Comparison of ENCODE assay signal across 1 cellular context in the genomic region with DNA sequence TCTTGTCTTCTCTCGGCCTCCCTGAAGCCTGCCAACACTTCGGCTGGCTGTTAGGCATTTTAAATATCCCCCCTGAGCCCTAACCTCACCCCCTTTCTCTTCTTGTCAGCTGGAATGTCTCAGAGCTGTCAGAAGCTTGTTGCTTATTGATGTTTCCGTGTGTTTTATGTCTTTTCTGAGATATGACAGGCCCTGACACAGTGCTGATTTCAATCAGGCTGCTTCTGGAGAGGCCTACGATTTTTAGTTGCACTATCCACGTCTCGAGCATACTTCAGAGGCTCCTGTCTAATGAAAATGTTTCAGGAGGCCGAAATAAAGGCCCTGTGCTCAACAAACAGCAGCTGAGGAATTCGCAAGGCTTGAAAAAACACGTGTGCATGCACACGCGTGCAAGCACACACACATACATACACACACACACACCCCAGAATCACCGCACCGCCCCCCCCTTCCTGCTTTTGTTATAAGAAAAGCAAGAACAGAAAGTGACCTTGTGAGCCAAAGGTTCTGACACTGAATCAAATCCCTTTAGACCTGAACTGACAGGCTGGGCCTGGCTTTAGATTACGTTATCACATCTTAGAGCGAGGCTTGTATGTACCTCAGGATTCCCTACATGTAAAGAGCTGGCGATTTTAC.
TF ChIP-seq lines count a peak whose summit lies in the region.

No MANE protein-coding gene starts in this region.

TF ChIP-seq in WTC11, 78 proteins besides CTCF, POLR2A, EP300 and RAD21 (continued from another document):
- TF ChIP-seq, protein P1, sequence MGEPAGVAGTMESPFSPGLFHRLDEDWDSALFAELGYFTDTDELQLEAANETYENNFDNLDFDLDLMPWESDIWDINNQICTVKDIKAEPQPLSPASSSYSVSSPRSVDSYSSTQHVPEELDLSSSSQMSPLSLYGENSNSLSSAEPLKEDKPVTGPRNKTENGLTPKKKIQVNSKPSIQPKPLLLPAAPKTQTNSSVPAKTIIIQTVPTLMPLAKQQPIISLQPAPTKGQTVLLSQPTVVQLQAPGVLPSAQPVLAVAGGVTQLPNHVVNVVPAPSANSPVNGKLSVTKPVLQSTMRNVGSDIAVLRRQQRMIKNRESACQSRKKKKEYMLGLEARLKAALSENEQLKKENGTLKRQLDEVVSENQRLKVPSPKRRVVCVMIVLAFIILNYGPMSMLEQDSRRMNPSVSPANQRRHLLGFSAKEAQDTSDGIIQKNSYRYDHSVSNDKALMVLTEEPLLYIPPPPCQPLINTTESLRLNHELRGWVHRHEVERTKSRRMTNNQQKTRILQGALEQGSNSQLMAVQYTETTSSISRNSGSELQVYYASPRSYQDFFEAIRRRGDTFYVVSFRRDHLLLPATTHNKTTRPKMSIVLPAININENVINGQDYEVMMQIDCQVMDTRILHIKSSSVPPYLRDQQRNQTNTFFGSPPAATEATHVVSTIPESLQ (CRISPR knock-in tag; IDR thresholded peaks at IDR 0.05): no peak
- TF ChIP-seq JAZF1 (CRISPR knock-in tag; IDR thresholded peaks at IDR 0.05): no peak
- TF ChIP-seq, protein P2, sequence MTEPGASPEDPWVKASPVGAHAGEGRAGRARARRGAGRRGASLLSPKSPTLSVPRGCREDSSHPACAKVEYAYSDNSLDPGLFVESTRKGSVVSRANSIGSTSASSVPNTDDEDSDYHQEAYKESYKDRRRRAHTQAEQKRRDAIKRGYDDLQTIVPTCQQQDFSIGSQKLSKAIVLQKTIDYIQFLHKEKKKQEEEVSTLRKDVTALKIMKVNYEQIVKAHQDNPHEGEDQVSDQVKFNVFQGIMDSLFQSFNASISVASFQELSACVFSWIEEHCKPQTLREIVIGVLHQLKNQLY (CRISPR knock-in tag; IDR thresholded peaks at IDR 0.05): no peak
- TF ChIP-seq RORB (CRISPR knock-in tag; IDR thresholded peaks at IDR 0.05): no peak
- no peak for TF ChIP-seq NR1H2 (CRISPR knock-in tag; IDR thresholded peaks at IDR 0.05)
- no peak for TF ChIP-seq CREB1 (CRISPR knock-in tag; IDR thresholded peaks at IDR 0.05)
- TF ChIP-seq, protein P3, sequence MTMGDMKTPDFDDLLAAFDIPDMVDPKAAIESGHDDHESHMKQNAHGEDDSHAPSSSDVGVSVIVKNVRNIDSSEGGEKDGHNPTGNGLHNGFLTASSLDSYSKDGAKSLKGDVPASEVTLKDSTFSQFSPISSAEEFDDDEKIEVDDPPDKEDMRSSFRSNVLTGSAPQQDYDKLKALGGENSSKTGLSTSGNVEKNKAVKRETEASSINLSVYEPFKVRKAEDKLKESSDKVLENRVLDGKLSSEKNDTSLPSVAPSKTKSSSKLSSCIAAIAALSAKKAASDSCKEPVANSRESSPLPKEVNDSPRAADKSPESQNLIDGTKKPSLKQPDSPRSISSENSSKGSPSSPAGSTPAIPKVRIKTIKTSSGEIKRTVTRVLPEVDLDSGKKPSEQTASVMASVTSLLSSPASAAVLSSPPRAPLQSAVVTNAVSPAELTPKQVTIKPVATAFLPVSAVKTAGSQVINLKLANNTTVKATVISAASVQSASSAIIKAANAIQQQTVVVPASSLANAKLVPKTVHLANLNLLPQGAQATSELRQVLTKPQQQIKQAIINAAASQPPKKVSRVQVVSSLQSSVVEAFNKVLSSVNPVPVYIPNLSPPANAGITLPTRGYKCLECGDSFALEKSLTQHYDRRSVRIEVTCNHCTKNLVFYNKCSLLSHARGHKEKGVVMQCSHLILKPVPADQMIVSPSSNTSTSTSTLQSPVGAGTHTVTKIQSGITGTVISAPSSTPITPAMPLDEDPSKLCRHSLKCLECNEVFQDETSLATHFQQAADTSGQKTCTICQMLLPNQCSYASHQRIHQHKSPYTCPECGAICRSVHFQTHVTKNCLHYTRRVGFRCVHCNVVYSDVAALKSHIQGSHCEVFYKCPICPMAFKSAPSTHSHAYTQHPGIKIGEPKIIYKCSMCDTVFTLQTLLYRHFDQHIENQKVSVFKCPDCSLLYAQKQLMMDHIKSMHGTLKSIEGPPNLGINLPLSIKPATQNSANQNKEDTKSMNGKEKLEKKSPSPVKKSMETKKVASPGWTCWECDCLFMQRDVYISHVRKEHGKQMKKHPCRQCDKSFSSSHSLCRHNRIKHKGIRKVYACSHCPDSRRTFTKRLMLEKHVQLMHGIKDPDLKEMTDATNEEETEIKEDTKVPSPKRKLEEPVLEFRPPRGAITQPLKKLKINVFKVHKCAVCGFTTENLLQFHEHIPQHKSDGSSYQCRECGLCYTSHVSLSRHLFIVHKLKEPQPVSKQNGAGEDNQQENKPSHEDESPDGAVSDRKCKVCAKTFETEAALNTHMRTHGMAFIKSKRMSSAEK (CRISPR knock-in tag; IDR thresholded peaks at IDR 0.05; ENCODE audit: borderline replicate concordance): no peak
- TF ChIP-seq, protein P4, sequence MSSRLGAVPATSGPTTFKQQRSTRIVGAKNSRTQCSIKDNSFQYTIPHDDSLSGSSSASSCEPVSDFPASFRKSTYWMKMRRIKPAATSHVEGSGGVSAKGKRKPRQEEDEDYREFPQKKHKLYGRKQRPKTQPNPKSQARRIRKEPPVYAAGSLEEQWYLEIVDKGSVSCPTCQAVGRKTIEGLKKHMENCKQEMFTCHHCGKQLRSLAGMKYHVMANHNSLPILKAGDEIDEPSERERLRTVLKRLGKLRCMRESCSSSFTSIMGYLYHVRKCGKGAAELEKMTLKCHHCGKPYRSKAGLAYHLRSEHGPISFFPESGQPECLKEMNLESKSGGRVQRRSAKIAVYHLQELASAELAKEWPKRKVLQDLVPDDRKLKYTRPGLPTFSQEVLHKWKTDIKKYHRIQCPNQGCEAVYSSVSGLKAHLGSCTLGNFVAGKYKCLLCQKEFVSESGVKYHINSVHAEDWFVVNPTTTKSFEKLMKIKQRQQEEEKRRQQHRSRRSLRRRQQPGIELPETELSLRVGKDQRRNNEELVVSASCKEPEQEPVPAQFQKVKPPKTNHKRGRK (CRISPR knock-in tag; IDR thresholded peaks at IDR 0.05; ENCODE audit: borderline replicate concordance): no peak
- TF ChIP-seq ESRRA (CRISPR knock-in tag; IDR thresholded peaks at IDR 0.05; ENCODE audit: borderline replicate concordance): no peak
- TF ChIP-seq, protein P5, sequence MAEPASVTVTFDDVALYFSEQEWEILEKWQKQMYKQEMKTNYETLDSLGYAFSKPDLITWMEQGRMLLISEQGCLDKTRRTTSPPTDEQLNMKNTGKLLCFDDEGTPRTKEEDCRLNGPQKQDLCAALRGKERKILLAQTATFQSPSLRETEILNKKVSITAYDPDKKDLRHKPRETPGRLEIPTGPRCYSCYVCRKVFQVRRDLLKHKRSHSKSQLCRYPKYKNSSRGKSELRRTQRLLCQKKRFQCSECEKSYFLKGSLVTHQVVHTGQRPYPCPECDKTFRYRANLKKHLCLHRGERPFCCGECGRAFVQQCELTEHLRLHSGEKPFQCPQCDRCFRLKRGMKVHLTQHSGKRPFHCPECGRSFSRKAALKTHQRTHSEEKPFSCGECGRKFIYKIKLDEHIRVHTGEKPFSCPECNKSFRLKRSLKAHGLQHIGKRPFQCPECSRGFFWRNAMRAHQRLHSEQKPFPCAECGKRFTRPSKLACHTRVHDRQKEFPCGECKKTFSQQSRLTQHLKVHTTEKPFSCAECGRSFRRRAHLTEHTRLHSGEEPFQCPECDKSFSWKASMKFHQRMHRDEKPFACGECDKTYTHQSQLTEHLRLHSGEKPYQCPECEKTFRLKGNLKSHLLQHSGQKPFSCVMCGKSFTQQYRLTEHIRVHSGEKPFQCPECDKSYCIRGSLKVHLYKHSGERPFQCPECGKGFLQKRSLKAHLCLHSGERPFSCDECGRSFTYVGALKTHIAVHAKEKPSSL (CRISPR knock-in tag; conservative IDR thresholded peaks at IDR 0.05): no peak
- TF ChIP-seq CREM (CRISPR knock-in tag; IDR thresholded peaks at IDR 0.05): no peak
- no peak for TF ChIP-seq ZNF232 (CRISPR knock-in tag; IDR thresholded peaks at IDR 0.05)
